In genomic region chr1:156551066-156551643, GRCh38 we compare ENCODE assay signal across 1 cellular context.
A peak's percentile ranks its signal among the peaks of the same experiment; 100 is the strongest.
TF ChIP-seq lines count a peak whose summit lies in the region.

No MANE protein-coding gene starts in this region.

TF ChIP-seq in HepG2, 621 proteins besides CTCF, POLR2A, EP300 and RAD21:
- TF ChIP-seq ZBTB33 (CRISPR knock-in tag; IDR thresholded peaks at IDR 0.05) (peak; percentile 88; the same call in 1 of the 2 replicates), NFATC3 (CRISPR knock-in tag; IDR thresholded peaks at IDR 0.05) (no peak)
- TF ChIP-seq, protein P1, sequence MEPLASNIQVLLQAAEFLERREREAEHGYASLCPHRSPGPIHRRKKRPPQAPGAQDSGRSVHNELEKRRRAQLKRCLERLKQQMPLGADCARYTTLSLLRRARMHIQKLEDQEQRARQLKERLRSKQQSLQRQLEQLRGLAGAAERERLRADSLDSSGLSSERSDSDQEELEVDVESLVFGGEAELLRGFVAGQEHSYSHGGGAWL (CRISPR knock-in tag; IDR thresholded peaks at IDR 0.05) = no peak
